15 cellular contexts compared by ENCODE assay signal in genomic region chr19:18924684-18925213, GRCh38. TPM values are rescaled to one million over a fixed set of nuclear protein-coding genes. Genes with fewer than 3 reads are reported as not detected.
DNase-seq lines count a peak whose midpoint lies in the region; ATAC-seq and TF ChIP-seq lines count a peak whose summit lies in the region.
"Had no signal": no experiment of that assay in that cellular context is flagged by ENCODE, and none has a peak within 500 bp of the region (broad histone marks: within the 10 kb centered on the region; RNA-seq: fewer than 3 reads in every experiment).

No MANE protein-coding gene starts in this region.

- ATAC-seq in CD4-positive, alpha-beta T cell (ENCODE audit: poor library complexity), result no peak
- ATAC-seq in GM18498 (IDR thresholded peaks at IDR 0.05; ENCODE audit: unreplicated experiment), result no peak
- ATAC-seq in activated CD4-positive, CD25-positive, alpha-beta regulatory T cell treated with anti-CD3 and anti-CD28 coated beads, Interleukin-2, amount 50 U/mL, for 24 hours, result no peak

- no CpG with 5 or more reads among the region's 15 CpGs for WGBS in mesendoderm (ENCODE audit: extremely low coverage, insufficient coverage, low lambda C conversion rate)

- H3K4me1 ChIP-seq in mesendoderm (ENCODE audit: control insufficient read depth, low read depth, low read length), result peaks cover 1% of the 10 kb centered on the region
- H3K4me1 ChIP-seq: HAP-1 had no signal

- no peak overlapping the region for H3K18ac ChIP-seq in mesendoderm (ENCODE audit: low read length)

- H3K27me3 Mint-ChIP-seq in CD4-positive, alpha-beta T cell, result no peaks in the 10 kb centered on the region
- peaks cover 13% of the 10 kb centered on the region for H3K27me3 Mint-ChIP-seq in glutamatergic neuron (ENCODE audit: unreplicated experiment)
- H3K27me3 Mint-ChIP-seq: CD4-positive, alpha-beta memory T cell had no signal

- H3K9ac ChIP-seq in mesendoderm (ENCODE audit: low read length), result no peak overlapping the region
- H3K9ac ChIP-seq: BLaER1 treated with 17β-estradiol and CSF1 and Interleukin-3, amounts not matched to agents 10 nM and 100 nM had no signal

- no peak overlapping the region for H4K8ac ChIP-seq in mesendoderm (ENCODE audit: low read depth, low read length)

- H4K5ac ChIP-seq in mesendoderm (ENCODE audit: low read length), result no peak overlapping the region

- H3K56ac ChIP-seq in mesendoderm (ENCODE audit: low read length), result no peak overlapping the region

- H3K23ac ChIP-seq in mesendoderm (ENCODE audit: low read length), result no peak overlapping the region

- peaks cover 11% of the 10 kb centered on the region for H3K36me3 ChIP-seq in mesendoderm (ENCODE audit: control insufficient read depth, insufficient read depth, low read length)

- POLR2A ChIA-PET in CD4-positive, alpha-beta T cell (lab: Charles Lee), result no interaction called here
- POLR2A ChIA-PET in RWPE1 (lab: Yijun Ruan, JAX; ENCODE audit: low non-redundant PET), result no interaction called here

- peaks cover 62% of the 10 kb centered on the region for H3K36me3 Mint-ChIP-seq in CD4-positive, alpha-beta T cell (ENCODE audit: low read depth)
- H3K36me3 Mint-ChIP-seq in glutamatergic neuron (ENCODE audit: unreplicated experiment), result no peaks in the 10 kb centered on the region

- peaks cover 11% of the 10 kb centered on the region for H3K79me2 ChIP-seq in mesendoderm (ENCODE audit: control insufficient read depth, insufficient read depth, low read length)

- H2BK15ac ChIP-seq in mesendoderm (replicated peaks; ENCODE audit: low read depth), result no peak overlapping the region

- no peak overlapping the region for H3K27ac Mint-ChIP-seq in CD4-positive, alpha-beta T cell
- peak overlapping the region; percentile 29 for H3K27ac Mint-ChIP-seq in glutamatergic neuron (ENCODE audit: unreplicated experiment)

- H3K79me1 ChIP-seq in mesendoderm (ENCODE audit: low read length), result peaks cover 11% of the 10 kb centered on the region

- TF ChIP-seq CTCF in CD4-positive, alpha-beta T cell (IDR thresholded peaks at IDR 0.05), result no peak
- no peak for TF ChIP-seq CTCF in RWPE1 (conservative IDR thresholded peaks at IDR 0.05; ENCODE audit: low read depth)
- TF ChIP-seq CTCF in glutamatergic neuron (IDR thresholded peaks at IDR 0.05; ENCODE audit: partially characterized antibody, unreplicated experiment), result no peak

- DNase-seq in CD4-positive, alpha-beta T cell, result no peak
- DNase-seq in RWPE1 (ENCODE audit: low spot score) (no peak), glutamatergic neuron (no peak), posterior vena cava (ENCODE audit: low spot score) (peak; percentile 64), NCI-H2107 (lab: John Stamatoyannopoulos, UW) (no peak), mesendoderm (no peak)
- DNase-seq: ACHN; CD4-positive, alpha-beta memory T cell; DMS153; DMS79 treated with DMSO at 0.1 percent for 48 hours; EL had no signal

- no peak overlapping the region for H2BK5ac ChIP-seq in mesendoderm (ENCODE audit: low read length)

- no peak overlapping the region for H3K27ac ChIP-seq in CD4-positive, alpha-beta T cell (ENCODE audit: low read depth, low read length)
- H3K27ac ChIP-seq in RWPE1 (peak overlapping the region; percentile 27; the same call in 1 of the 2 replicates), mesendoderm (ENCODE audit: low read depth, low read length) (no peak overlapping the region)
- H3K27ac ChIP-seq: BLaER1 treated with 17β-estradiol and CSF1 and Interleukin-3, amounts not matched to agents 10 nM and 100 nM had no signal

- no peaks in the 10 kb centered on the region for H3K9me3 ChIP-seq in CD4-positive, alpha-beta T cell (ENCODE audit: control insufficient read depth, low read length)
- H3K9me3 ChIP-seq: BLaER1 treated with 17β-estradiol and CSF1 and Interleukin-3, amounts not matched to agents 10 nM and 100 nM; HAP-1 had no signal

- H3K4me2 ChIP-seq in mesendoderm (ENCODE audit: low read length), result no peak overlapping the region
- H3K4me2 ChIP-seq: BLaER1 treated with 17β-estradiol and CSF1 and Interleukin-3, amounts not matched to agents 10 nM and 100 nM had no signal

- H3K27me3 ChIP-seq in CD4-positive, alpha-beta T cell (ENCODE audit: control insufficient read depth, insufficient read depth, low read length), result no peaks in the 10 kb centered on the region
- no peaks in the 10 kb centered on the region for H3K27me3 ChIP-seq in mesendoderm (ENCODE audit: insufficient read depth, low read length, poor library complexity)
- H3K27me3 ChIP-seq: BLaER1 treated with 17β-estradiol and CSF1 and Interleukin-3, amounts not matched to agents 10 nM and 100 nM had no signal

- intact Hi-C loops in CD4-positive, alpha-beta T cell (cut with DNase I, micrococcal nuclease), result no loop called here
- intact Hi-C loops in posterior vena cava (cut with DNase I), result no loop called here

- no peak overlapping the region for H3K4ac ChIP-seq in mesendoderm (ENCODE audit: low read depth, low read length)

- peak overlapping the region; percentile 63 for H3K4me3 Mint-ChIP-seq in CD4-positive, alpha-beta T cell
- no peak overlapping the region for H3K4me3 Mint-ChIP-seq in glutamatergic neuron (ENCODE audit: unreplicated experiment)

- H3K9me3 Mint-ChIP-seq in CD4-positive, alpha-beta T cell, result no peaks in the 10 kb centered on the region
- peaks cover 9% of the 10 kb centered on the region for H3K9me3 Mint-ChIP-seq in glutamatergic neuron (ENCODE audit: unreplicated experiment)
- H3K9me3 Mint-ChIP-seq: CD4-positive, alpha-beta memory T cell had no signal

- no peak overlapping the region for H2AK5ac ChIP-seq in mesendoderm (ENCODE audit: low read length)

- H3K4me3 ChIP-seq in mesendoderm (ENCODE audit: low read length), result no peak overlapping the region
- H3K4me3 ChIP-seq: BLaER1 treated with 17β-estradiol and CSF1 and Interleukin-3, amounts not matched to agents 10 nM and 100 nM; HAP-1 had no signal

- H2BK120ac ChIP-seq in mesendoderm (ENCODE audit: low read depth, low read length), result no peak overlapping the region

- peaks cover 8% of the 10 kb centered on the region for H3K4me1 Mint-ChIP-seq in CD4-positive, alpha-beta T cell (ENCODE audit: low read depth)
- peaks cover 2% of the 10 kb centered on the region for H3K4me1 Mint-ChIP-seq in glutamatergic neuron (ENCODE audit: low read depth, unreplicated experiment)

- CTCF ChIA-PET in CD4-positive, alpha-beta T cell (lab: Charles Lee), result no interaction called here
- CTCF ChIA-PET in RWPE1 (lab: Yijun Ruan, JAX), result interaction anchor here (0.6 kb wide), 1 partner anchor 33 kb away, joined by 3 read pairs; no protein-coding TSS in a partner anchor

RNA-seq across cellular contexts. Expression of gene DDX49, which starts 5.2 kb away (rescaled TPM):
- 10 to 100 TPM; 47.9 to 49.7 TPM for total RNA-seq in CD4-positive, alpha-beta T cell
- total RNA-seq in glutamatergic neuron (ENCODE audit: unreplicated experiment) (51.4 TPM), posterior vena cava (10 to 100 TPM; 28.8 to 28.9 TPM)
- polyA plus RNA-seq in mesendoderm (2013, experiment 1 of 2), result 27.4 TPM
- polyA plus RNA-seq in mesendoderm (2013, experiment 2 of 2), result 29.7 TPM

RNA-seq across cellular contexts. Expression of gene COPE, which starts 5.6 kb away (rescaled TPM):
- 100 to 1,000 TPM; 135 to 143 TPM for total RNA-seq in CD4-positive, alpha-beta T cell
- total RNA-seq in glutamatergic neuron (ENCODE audit: unreplicated experiment) (177 TPM), posterior vena cava (100 to 1,000 TPM; 139 to 141 TPM)
- 150 TPM for polyA plus RNA-seq in mesendoderm (2013, experiment 1 of 2)
- polyA plus RNA-seq in mesendoderm (2013, experiment 2 of 2), result 147 TPM

RNA-seq across cellular contexts. Expression of gene HOMER3, which starts 16.3 kb away (rescaled TPM):
- 1 to 10 TPM; 1.1 TPM for total RNA-seq in CD4-positive, alpha-beta T cell
- total RNA-seq in glutamatergic neuron (ENCODE audit: unreplicated experiment), result 217 TPM
- total RNA-seq in posterior vena cava, result 10 to 100 TPM; 28.8 to 37.0 TPM
- 3.9 TPM for polyA plus RNA-seq in mesendoderm (2013, experiment 1 of 2)
- 4.0 TPM for polyA plus RNA-seq in mesendoderm (2013, experiment 2 of 2)

RNA-seq across cellular contexts. Expression of gene CERS1, which starts 28.8 kb away (rescaled TPM):
- total RNA-seq in CD4-positive, alpha-beta T cell, result not detected
- total RNA-seq in glutamatergic neuron (ENCODE audit: unreplicated experiment), result 15.3 TPM
- total RNA-seq in posterior vena cava, result 1 to 10 TPM in 1 of 2 donors, under 1 TPM in 1; 0.38 to 1.5 TPM
- 6.9 TPM for polyA plus RNA-seq in mesendoderm (2013, experiment 1 of 2)
- polyA plus RNA-seq in mesendoderm (2013, experiment 2 of 2), result 6.7 TPM
- total RNA-seq: CD4-positive, alpha-beta memory T cell had no signal
- polyA plus RNA-seq: CD4-positive, alpha-beta memory T cell had no signal

Comparison
In these comparisons a context has a peak if more than half of its experiments do, and no peak if none do; other contexts are left out.
1. RNA of gene HOMER3, which starts 16.3 kb away (total RNA-seq): 217 TPM in glutamatergic neuron (single experiment) and 28.8 to 37.0 TPM in posterior vena cava; 1.1 TPM in CD4-positive, alpha-beta T cell; every median in the first group is over 10 times any median in the second.